8 cellular contexts compared by ENCODE assay signal in the genomic region with DNA sequence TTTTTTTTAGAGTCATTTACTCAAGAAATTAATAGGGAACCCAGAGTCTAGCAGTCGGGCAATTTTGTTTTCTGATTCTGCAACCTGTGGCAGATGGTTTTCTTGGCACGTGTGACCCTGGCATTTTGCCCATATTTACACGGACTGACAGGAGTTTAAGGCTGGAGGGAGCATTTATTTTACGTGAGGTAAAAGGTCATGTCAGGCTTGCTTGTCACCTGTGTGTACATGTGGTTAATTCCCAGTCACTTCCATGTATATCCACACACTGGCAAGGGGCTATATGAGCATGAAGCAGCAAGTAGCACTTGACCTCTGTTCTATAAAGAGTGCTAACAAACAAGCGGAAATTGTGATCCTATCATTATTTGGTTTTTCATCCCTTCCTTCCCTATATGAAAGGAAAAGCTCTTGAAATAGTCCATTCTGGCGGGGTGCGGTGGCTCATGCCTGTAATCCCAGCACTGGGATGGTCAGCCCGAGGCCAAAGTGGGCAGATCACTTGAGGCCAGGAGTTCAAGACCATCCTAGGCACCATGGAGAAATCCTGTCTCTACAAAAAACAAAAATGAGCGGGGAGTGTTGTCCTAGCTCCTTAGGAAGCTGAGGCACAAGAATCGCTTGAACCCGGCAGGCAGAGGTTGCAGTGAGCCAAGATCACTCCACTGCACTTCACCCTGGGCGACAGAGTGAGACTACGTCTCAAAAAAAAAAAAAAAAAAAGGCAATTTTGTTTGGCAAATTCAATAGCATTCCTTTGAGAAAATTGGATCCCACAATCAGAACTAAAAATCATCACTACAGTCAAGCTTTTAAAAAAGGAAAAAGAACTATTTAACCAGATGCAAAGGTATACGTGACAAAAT. TPM values are rescaled to one million over a fixed set of nuclear protein-coding genes. Genes with fewer than 3 reads are reported as not detected.
DNase-seq lines count a peak whose midpoint lies in the region; ATAC-seq and TF ChIP-seq lines count a peak whose summit lies in the region.

No MANE protein-coding gene starts in this region.

- H3K4me3 ChIP-seq in lower leg skin (ENCODE audit: low read depth, poor library complexity, severe bottlenecking) = no peak overlapping the region
- peak overlapping the region; percentile 84 to 96 for H3K4me3 ChIP-seq in vagina

- peaks cover 1% of the 10 kb centered on the region for H3K36me3 Mint-ChIP-seq in activated naive CD8-positive, alpha-beta T cell treated with anti-CD3 and anti-CD28 coated beads for 36 hours

- no peak for TF ChIP-seq CTCF in lower leg skin (IDR thresholded peaks at IDR 0.05)
- no peak for TF ChIP-seq CTCF in vagina (IDR thresholded peaks at IDR 0.05)

- no peak for ATAC-seq in HG03025 (IDR thresholded peaks at IDR 0.05; ENCODE audit: low FRiP score, unreplicated experiment)

- intact Hi-C loops in lower leg skin (cut with DNase I; ENCODE audit: low total_unique reads) (no loop called here), vagina (cut with DNase I) (no loop called here)

- H3K4me3 Mint-ChIP-seq in activated naive CD8-positive, alpha-beta T cell treated with anti-CD3 and anti-CD28 coated beads for 36 hours = peak overlapping the region; percentile 94

- H3K36me3 ChIP-seq in vagina = no peaks in the 10 kb centered on the region

- peaks cover 34% of the 10 kb centered on the region for H3K4me1 ChIP-seq in vagina

- 32 to 35% methylated on average over 14 of the region's 14 CpGs for WGBS in lower leg skin, 2 donors

- no peak overlapping the region for H3K27ac ChIP-seq in vagina

- no peak overlapping the region for H3K27ac Mint-ChIP-seq in activated naive CD8-positive, alpha-beta T cell treated with anti-CD3 and anti-CD28 coated beads for 36 hours

- no peak for TF ChIP-seq POLR2A in lower leg skin (IDR thresholded peaks at IDR 0.05)
- TF ChIP-seq POLR2A in vagina (IDR thresholded peaks at IDR 0.05) = no peak

- DNase-seq in DMS79 treated with DMSO at 0.1 percent for 48 hours (lab: John Stamatoyannopoulos, UW) = peak; percentile 68
- DNase-seq in NCI-H146 treated with DMSO at 0.1 percent for 48 hours (lab: John Stamatoyannopoulos, UW; ENCODE audit: unreplicated experiment) = peak; percentile 91
- DNase-seq in activated naive CD8-positive, alpha-beta T cell treated with anti-CD3 and anti-CD28 coated beads for 36 hours = no peak
- peak; percentile 49 to 86 for DNase-seq in lower leg skin (ENCODE audit: low spot score in 2 of 2)
- no peak for DNase-seq in vagina (ENCODE audit: extremely low spot score in 2 of 2)
- no peak for DNase-seq in GM19240 (ENCODE audit: insufficient read length, low spot score)
- DNase-seq in stimulated activated CD4-positive, alpha-beta T cell treated with anti-CD3 and anti-CD28 coated beads, Interleukin-2, amount 100 ng/mL, for 48 hours = no peak

- peaks cover 53% of the 10 kb centered on the region for H3K4me1 Mint-ChIP-seq in activated naive CD8-positive, alpha-beta T cell treated with anti-CD3 and anti-CD28 coated beads for 36 hours

- H3K27me3 Mint-ChIP-seq in activated naive CD8-positive, alpha-beta T cell treated with anti-CD3 and anti-CD28 coated beads for 36 hours = no peaks in the 10 kb centered on the region

- H3K27me3 ChIP-seq in vagina = no peaks in the 10 kb centered on the region

- no peaks in the 10 kb centered on the region for H3K9me3 ChIP-seq in vagina

- H3K9me3 Mint-ChIP-seq in activated naive CD8-positive, alpha-beta T cell treated with anti-CD3 and anti-CD28 coated beads for 36 hours = no peaks in the 10 kb centered on the region

RNA-seq across cellular contexts. Expression of gene SPAG9, which starts 2.1 kb away (rescaled TPM):
- 10 to 100 TPM; 27.4 to 30.2 TPM for total RNA-seq in activated naive CD8-positive, alpha-beta T cell treated with anti-CD3 and anti-CD28 coated beads for 36 hours
- 100 to 1,000 TPM in 1 of 4 donors, 10 to 100 TPM in 3; 63.7 to 106 (median 69.3) TPM for total RNA-seq in lower leg skin
- total RNA-seq in vagina = 92.6 TPM

RNA-seq across cellular contexts. Expression of gene NME1, which starts 34.8 kb away (rescaled TPM):
- 100 to 1,000 TPM; 409 to 418 TPM for total RNA-seq in activated naive CD8-positive, alpha-beta T cell treated with anti-CD3 and anti-CD28 coated beads for 36 hours
- 10 to 100 TPM; 18.1 to 42.8 (median 27.0) TPM for total RNA-seq in lower leg skin
- 50.8 TPM for total RNA-seq in vagina

RNA-seq across cellular contexts. Expression of gene NME2, which starts 47.6 kb away (rescaled TPM):
- total RNA-seq in activated naive CD8-positive, alpha-beta T cell treated with anti-CD3 and anti-CD28 coated beads for 36 hours = 100 to 1,000 TPM; 983 to 986 TPM
- total RNA-seq in lower leg skin (100 to 1,000 TPM; 338 to 534 (median 488) TPM), vagina (468 TPM)

Comparison
In these comparisons a context has a peak if more than half of its experiments do, and no peak if none do; other contexts are left out.
1. DNase-seq: peak in DMS79 treated with DMSO at 0.1 percent for 48 hours (single experiment), NCI-H146 treated with DMSO at 0.1 percent for 48 hours (single experiment) and lower leg skin (2 of 2); none in activated naive CD8-positive, alpha-beta T cell treated with anti-CD3 and anti-CD28 coated beads for 36 hours (single experiment), vagina (0 of 2), GM19240 (single experiment) and stimulated activated CD4-positive, alpha-beta T cell treated with anti-CD3 and anti-CD28 coated beads, Interleukin-2, amount 100 ng/mL, for 48 hours (0 of 2).